In genomic region chr2:176553685-176554106, GRCh38 we compare ENCODE assay signal across 8 cellular contexts.
DNase-seq lines count a peak whose midpoint lies in the region; ATAC-seq, FAIRE-seq and TF ChIP-seq lines count a peak whose summit lies in the region.
"Had no signal": no experiment of that assay in that cellular context is flagged by ENCODE, and none has a peak within 500 bp of the region (broad histone marks: within the 10 kb centered on the region; RNA-seq: fewer than 3 reads in every experiment).

No MANE protein-coding gene starts in this region.

- H3K4me1 ChIP-seq in esophagus muscularis mucosa (peaks cover 0 to 24% (median 23%) of the 10 kb centered on the region in 4 donors), mucosa of stomach (ENCODE audit: control insufficient read depth, insufficient read depth, low read length) (peaks cover 9% of the 10 kb centered on the region), subcutaneous abdominal adipose tissue (ENCODE audit: control insufficient read depth in 5 of 5, insufficient read depth in 5 of 5, low read length in 5 of 5) (peaks cover 3 to 37% (median 25%) of the 10 kb centered on the region in 5 donors)

- H3K36me3 Mint-ChIP-seq in activated CD8-positive, alpha-beta memory T cell treated with anti-CD3 and anti-CD28 coated beads, Interleukin-2, amount 10 ng/mL, durations not matched to agents 7 days and 5 days, result no peaks in the 10 kb centered on the region

- no peak for TF ChIP-seq EP300 in esophagus muscularis mucosa (IDR thresholded peaks at IDR 0.05)

- WGBS in esophagus muscularis mucosa, result 4% methylated on average over 4 of the region's 16 CpGs

- TF ChIP-seq POLR2A in H54 (IDR thresholded peaks at IDR 0.05; ENCODE audit: low read depth, low read length) (no peak), esophagus muscularis mucosa (IDR thresholded peaks at IDR 0.05; ENCODE audit: low read depth) (no peak)

- peak; percentile 57 for DNase-seq in H54 (ENCODE audit: insufficient read length, low spot score)
- DNase-seq in NCI-H345 (lab: John Stamatoyannopoulos, UW), result peak; percentile 82
- DNase-seq in activated CD8-positive, alpha-beta memory T cell treated with anti-CD3 and anti-CD28 coated beads, Interleukin-2, amount 10 ng/mL, durations not matched to agents 7 days and 5 days, result no peak
- no peak for DNase-seq in esophagus muscularis mucosa (ENCODE audit: extremely low spot score)

- H3K4me1 Mint-ChIP-seq in activated CD8-positive, alpha-beta memory T cell treated with anti-CD3 and anti-CD28 coated beads, Interleukin-2, amount 10 ng/mL, durations not matched to agents 7 days and 5 days, result peaks cover 13% of the 10 kb centered on the region

- peak overlapping the region; percentile 64 for H3K9ac ChIP-seq in mucosa of stomach (ENCODE audit: low read length)
- H3K9ac ChIP-seq in subcutaneous abdominal adipose tissue (ENCODE audit: low read length in 5 of 5), result peak overlapping the region in 4 of 5 donors; percentile 29 to 53 (median 45)

- CTCF ChIA-PET in activated CD8-positive, alpha-beta memory T cell treated with anti-CD3 and anti-CD28 coated beads, Interleukin-2, amount 10 ng/mL, durations not matched to agents 7 days and 5 days (lab: Charles Lee), result interaction anchor here (1.0 to 2.8 kb wide), 33 partner anchors 10 to 839 kb away, joined by 3 to 35 read pairs (median 5); partner anchors contain the start of gene AGPS

- H3K27ac ChIP-seq in esophagus muscularis mucosa (replicated peaks in 1 of 4) (peak overlapping the region; percentile 58 to 72 (median 66)), subcutaneous abdominal adipose tissue (ENCODE audit: low read depth, low read length) (peak overlapping the region; percentile 78)

- peak; percentile 47 for ATAC-seq in activated CD8-positive, alpha-beta memory T cell treated with anti-CD3 and anti-CD28 coated beads, Interleukin-2, amount 10 ng/mL, durations not matched to agents 7 days and 5 days
- ATAC-seq in HG02938 (IDR thresholded peaks at IDR 0.05; ENCODE audit: unreplicated experiment), result no peak

- FAIRE-seq in H54 (lab: Jason Lieb, UNC), result peak; percentile 81
- FAIRE-seq: frontal cortex had no signal

- H3K27me3 Mint-ChIP-seq in activated CD8-positive, alpha-beta memory T cell treated with anti-CD3 and anti-CD28 coated beads, Interleukin-2, amount 10 ng/mL, durations not matched to agents 7 days and 5 days, result peaks cover 55% of the 10 kb centered on the region

- intact Hi-C loops in esophagus muscularis mucosa (cut with DNase I), result loop anchor here (2.0 to 10.0 kb wide), 4 partner anchors 84 to 413 kb away; no protein-coding TSS in a partner anchor

- H3K9me3 Mint-ChIP-seq in activated CD8-positive, alpha-beta memory T cell treated with anti-CD3 and anti-CD28 coated beads, Interleukin-2, amount 10 ng/mL, durations not matched to agents 7 days and 5 days (ENCODE audit: low read depth), result no peaks in the 10 kb centered on the region

- H3K36me3 ChIP-seq in esophagus muscularis mucosa (no peaks in the 10 kb centered on the region), mucosa of stomach (ENCODE audit: control insufficient read depth, insufficient read depth, low read length) (no peaks in the 10 kb centered on the region), subcutaneous abdominal adipose tissue (ENCODE audit: control insufficient read depth in 5 of 5, insufficient read depth in 5 of 5, low read length in 5 of 5) (no peaks in the 10 kb centered on the region)

- peak overlapping the region; percentile 49 to 64 (median 56) for H3K4me3 ChIP-seq in esophagus muscularis mucosa
- peak overlapping the region; percentile 87 for H3K4me3 ChIP-seq in mucosa of stomach (ENCODE audit: low read length)
- peak overlapping the region; percentile 54 to 74 (median 65) for H3K4me3 ChIP-seq in subcutaneous abdominal adipose tissue (ENCODE audit: low read depth in 1 of 5, low read length in 5 of 5)

- peak overlapping the region; percentile 59 for H3K4me3 Mint-ChIP-seq in activated CD8-positive, alpha-beta memory T cell treated with anti-CD3 and anti-CD28 coated beads, Interleukin-2, amount 10 ng/mL, durations not matched to agents 7 days and 5 days

- H3K9me3 ChIP-seq in esophagus muscularis mucosa (no peaks in the 10 kb centered on the region), mucosa of stomach (ENCODE audit: control insufficient read depth, low read length) (no peaks in the 10 kb centered on the region), subcutaneous abdominal adipose tissue (ENCODE audit: control insufficient read depth in 5 of 5, low read length in 5 of 5) (no peaks in the 10 kb centered on the region)

- H3K27me3 ChIP-seq in esophagus muscularis mucosa (peaks cover 0 to 46% (median 0%) of the 10 kb centered on the region in 4 donors), mucosa of stomach (ENCODE audit: control insufficient read depth, insufficient read depth, low read length) (peaks cover 20% of the 10 kb centered on the region), subcutaneous abdominal adipose tissue (ENCODE audit: control insufficient read depth in 5 of 5, insufficient read depth in 4 of 5, low read length in 5 of 5) (peaks cover 0 to 11% (median 4%) of the 10 kb centered on the region in 5 donors)

- TF ChIP-seq CTCF in esophagus muscularis mucosa (IDR thresholded peaks at IDR 0.05), result peak in 1 of 3 experiments; percentile 7

- H3K27ac Mint-ChIP-seq in activated CD8-positive, alpha-beta memory T cell treated with anti-CD3 and anti-CD28 coated beads, Interleukin-2, amount 10 ng/mL, durations not matched to agents 7 days and 5 days, result no peak overlapping the region

Comparison
In these comparisons a context has a peak if more than half of its experiments do, and no peak if none do; other contexts are left out.
1. DNase-seq: peak in H54 (single experiment) and NCI-H345 (single experiment); none in activated CD8-positive, alpha-beta memory T cell treated with anti-CD3 and anti-CD28 coated beads, Interleukin-2, amount 10 ng/mL, durations not matched to agents 7 days and 5 days (single experiment) and esophagus muscularis mucosa (single experiment).
2. Peak in every context shown above with its lines, with median percentiles within 50 percentile points of each other: H3K4me3 ChIP-seq.